In the genomic region with DNA sequence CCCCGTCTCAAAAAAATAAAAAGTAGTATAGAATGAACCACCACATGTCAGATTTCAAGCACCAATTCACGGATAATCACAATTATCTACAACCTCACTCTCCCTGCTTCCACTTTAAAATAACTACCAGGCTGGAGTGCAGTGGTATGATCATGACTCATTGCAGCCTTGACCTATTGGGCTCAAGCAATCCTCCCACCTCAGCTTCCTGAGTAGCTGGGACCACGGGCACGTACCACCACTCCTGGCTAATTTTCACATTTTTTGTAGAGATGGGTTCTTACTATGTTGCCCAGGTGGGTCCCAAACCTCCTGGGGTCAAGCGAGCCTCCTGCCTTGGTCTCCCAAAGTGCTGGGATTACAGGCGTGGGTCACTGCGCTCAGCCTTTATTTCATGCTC, we compare ENCODE assay signal across 10 cellular contexts. TPM values are rescaled to one million over a fixed set of nuclear protein-coding genes. Genes with fewer than 3 reads are reported as not detected.
DNase-seq lines count a peak whose midpoint lies in the region; ATAC-seq and TF ChIP-seq lines count a peak whose summit lies in the region.
"Had no signal": no experiment of that assay in that cellular context is flagged by ENCODE, and none has a peak within 500 bp of the region (broad histone marks: within the 10 kb centered on the region; RNA-seq: fewer than 3 reads in every experiment).

No MANE protein-coding gene starts in this region.

- in situ Hi-C loops in GM23248 (cut with MboI), result loop anchor here (10.0 kb wide), 1 partner anchor 326 kb away; no protein-coding TSS in a partner anchor

- intact Hi-C loops in prostate gland (cut with DNase I), result loop anchor here (10.0 kb wide), 1 partner anchor 184 kb away; a partner anchor contains a TSS

- H3K27me3 ChIP-seq in GM23248 (replicated peaks; ENCODE audit: insufficient read depth) (no peaks in the 10 kb centered on the region), SJSA1 (replicated peaks) (no peaks in the 10 kb centered on the region), fibroblast of lung (ENCODE audit: control insufficient read depth, insufficient read depth, low read length) (no peaks in the 10 kb centered on the region), prostate gland (replicated peaks; ENCODE audit: insufficient read depth) (no peaks in the 10 kb centered on the region)

- H3K9me3 Mint-ChIP-seq in stimulated activated naive B cell treated with anti-CD40 and anti-IgM and Interleukin-4, amounts not matched to agents 10 μg/mL and 1 μg/mL and 100 μg/mL, for 72 hours, result peaks cover 0 to under 1% of the 10 kb centered on the region in 2 donors

- H2AFZ ChIP-seq in GM23248 (no peak overlapping the region), fibroblast of lung (ENCODE audit: low read length) (no peak overlapping the region)

- peaks cover 59% of the 10 kb centered on the region for H3F3A ChIP-seq in GM23248 (ENCODE audit: insufficient read depth)

- ATAC-seq in stimulated activated naive B cell treated with anti-CD40 and anti-IgM and Interleukin-4, amounts not matched to agents 10 μg/mL and 1 μg/mL and 100 μg/mL, for 72 hours (replicated peaks), result peak; percentile 44 to 45
- ATAC-seq in HG03097 (IDR thresholded peaks at IDR 0.05; ENCODE audit: low FRiP score, unreplicated experiment) (no peak), HG03139 (IDR thresholded peaks at IDR 0.05; ENCODE audit: unreplicated experiment) (no peak), GM21786 (IDR thresholded peaks at IDR 0.05; ENCODE audit: unreplicated experiment) (no peak)
- ATAC-seq: activated CD8-positive, alpha-beta memory T cell treated with anti-CD3 and anti-CD28 coated beads, Interleukin-2, amount 10 ng/mL, durations not matched to agents 7 days and 5 days had no signal

- H3K9me3 ChIP-seq in GM23248 (ENCODE audit: low read depth) (no peaks in the 10 kb centered on the region), SJSA1 (replicated peaks) (no peaks in the 10 kb centered on the region), fibroblast of lung (ENCODE audit: control insufficient read depth, insufficient read depth, low read depth, low read length) (no peaks in the 10 kb centered on the region), prostate gland (no peaks in the 10 kb centered on the region)

- TF ChIP-seq CTCF in fibroblast of lung (conservative IDR thresholded peaks at IDR 0.05 in 1 of 2, IDR thresholded peaks at IDR 0.05 in 1 of 2; ENCODE audit: low read depth in 1 of 2, low read length in 2 of 2) (no peak), prostate gland (IDR thresholded peaks at IDR 0.05) (no peak)

- H3K4me3 ChIP-seq in GM23248 (no peak overlapping the region), SJSA1 (no peak overlapping the region), fibroblast of lung (replicated peaks in 1 of 4; ENCODE audit: control extremely low read depth in 1 of 4, insufficient read depth in 1 of 4, low read depth in 3 of 4, low read length in 4 of 4) (no peak overlapping the region), prostate gland (no peak overlapping the region)

- no peak overlapping the region for H3K27ac Mint-ChIP-seq in stimulated activated naive B cell treated with anti-CD40 and anti-IgM and Interleukin-4, amounts not matched to agents 10 μg/mL and 1 μg/mL and 100 μg/mL, for 72 hours

- DNase-seq in GM23248 (peak; percentile 67), SJSA1 (ENCODE audit: low read depth in 1 of 2, low spot score in 2 of 2) (no peak), fibroblast of lung (ENCODE audit: low read depth in 2 of 2) (peak; percentile 57 to 76), prostate gland (ENCODE audit: low spot score) (no peak)
- DNase-seq in stimulated activated naive B cell treated with anti-CD40 and anti-IgM and Interleukin-4, amounts not matched to agents 10 μg/mL and 1 μg/mL and 100 μg/mL, for 72 hours, result no peak
- DNase-seq: activated CD8-positive, alpha-beta memory T cell treated with anti-CD3 and anti-CD28 coated beads, Interleukin-2, amount 10 ng/mL, durations not matched to agents 7 days and 5 days had no signal

- peaks cover 54% of the 10 kb centered on the region for H3K4me1 ChIP-seq in GM23248 (ENCODE audit: insufficient read depth)
- peaks cover 29% of the 10 kb centered on the region for H3K4me1 ChIP-seq in SJSA1 (replicated peaks)
- peaks cover 15% of the 10 kb centered on the region for H3K4me1 ChIP-seq in fibroblast of lung (ENCODE audit: control insufficient read depth, extremely low read depth, insufficient read depth, low read length)
- H3K4me1 ChIP-seq in prostate gland (replicated peaks), result peaks cover 10% of the 10 kb centered on the region

- peaks cover 49 to 76% of the 10 kb centered on the region in 2 donors for H3K36me3 Mint-ChIP-seq in stimulated activated naive B cell treated with anti-CD40 and anti-IgM and Interleukin-4, amounts not matched to agents 10 μg/mL and 1 μg/mL and 100 μg/mL, for 72 hours

- WGBS in GM23248 (ENCODE audit: low coverage in 1 of 2, low lambda C conversion rate in 2 of 2, missing lambda C conversion rate in 2 of 2), 2 experiments, result 63 to 70% methylated on average over 7 of the region's 7 CpGs
- 90% methylated on average over 7 of the region's 7 CpGs for WGBS in prostate gland

- H3K79me2 ChIP-seq in GM23248 (ENCODE audit: insufficient read depth) (peaks cover 15% of the 10 kb centered on the region; the same call in 1 of the 2 replicates), fibroblast of lung (ENCODE audit: control insufficient read depth, insufficient read depth, low read length) (no peaks in the 10 kb centered on the region)

- H3K9me2 ChIP-seq in GM23248 (ENCODE audit: insufficient read depth), result no peaks in the 10 kb centered on the region

- H3K36me3 ChIP-seq in GM23248 (ENCODE audit: low read depth) (peaks cover 30% of the 10 kb centered on the region), SJSA1 (peaks cover 63% of the 10 kb centered on the region), fibroblast of lung (ENCODE audit: control insufficient read depth, insufficient read depth, low read length) (peaks cover 5% of the 10 kb centered on the region), prostate gland (no peaks in the 10 kb centered on the region)

- H4K20me1 ChIP-seq in GM23248 (ENCODE audit: insufficient read depth), result no peaks in the 10 kb centered on the region
- no peaks in the 10 kb centered on the region for H4K20me1 ChIP-seq in fibroblast of lung (ENCODE audit: control insufficient read depth, extremely low read depth, insufficient read depth, low read length)

- no peaks in the 10 kb centered on the region for H3K27me3 Mint-ChIP-seq in stimulated activated naive B cell treated with anti-CD40 and anti-IgM and Interleukin-4, amounts not matched to agents 10 μg/mL and 1 μg/mL and 100 μg/mL, for 72 hours
- H3K27me3 Mint-ChIP-seq: activated CD8-positive, alpha-beta memory T cell treated with anti-CD3 and anti-CD28 coated beads, Interleukin-2, amount 10 ng/mL, durations not matched to agents 7 days and 5 days had no signal

- TF ChIP-seq POLR2A in prostate gland (IDR thresholded peaks at IDR 0.05), result no peak

- peak overlapping the region in 1 of 2 donors; percentile 14 for H3K4me3 Mint-ChIP-seq in stimulated activated naive B cell treated with anti-CD40 and anti-IgM and Interleukin-4, amounts not matched to agents 10 μg/mL and 1 μg/mL and 100 μg/mL, for 72 hours
- H3K4me3 Mint-ChIP-seq: activated CD8-positive, alpha-beta memory T cell treated with anti-CD3 and anti-CD28 coated beads, Interleukin-2, amount 10 ng/mL, durations not matched to agents 7 days and 5 days had no signal

- H3K27ac ChIP-seq in GM23248 (peak overlapping the region; percentile 98), SJSA1 (peak overlapping the region; percentile 76), fibroblast of lung (ENCODE audit: insufficient read depth, low read length) (peak overlapping the region; percentile 40), prostate gland (peak overlapping the region in 1 of 2 donors; percentile 15)

- peaks cover 15 to 25% of the 10 kb centered on the region in 2 donors for H3K4me1 Mint-ChIP-seq in stimulated activated naive B cell treated with anti-CD40 and anti-IgM and Interleukin-4, amounts not matched to agents 10 μg/mL and 1 μg/mL and 100 μg/mL, for 72 hours

- H3K4me2 ChIP-seq in GM23248 (ENCODE audit: unreplicated experiment) (peak overlapping the region; percentile 35), fibroblast of lung (ENCODE audit: extremely low read depth, insufficient read depth, low read length) (no peak overlapping the region)

- peak overlapping the region; percentile 81; the same call in 1 of the 2 replicates for H3K9ac ChIP-seq in GM23248
- no peak overlapping the region for H3K9ac ChIP-seq in fibroblast of lung (ENCODE audit: insufficient read depth, low read length)

RNA-seq across cellular contexts. Expression of a gene that starts 38.1 kb away (rescaled TPM):
- not detected in 2 replicates for total RNA-seq in GM23248 (2014; rRNA removed; shearing (Covaris generic))
- polyA plus RNA-seq in GM23248 (2016; fragmentation: Nextera tagmentation; extraction: Ambion mirVana) (0.10 and 0.25 TPM in 2 replicates), fibroblast of lung (not detected in 2 replicates)
- not detected in 2 replicates for total RNA-seq in SJSA1 (2014; rRNA removed; shearing (Covaris generic))
- total RNA-seq in fibroblast of lung (not detected in 2 replicates), prostate gland (1 to 10 TPM in 1 of 2 donors, not detected in 1; 6.0 TPM)
- polyA plus RNA-seq in fibroblast of lung (2012), result 0.12 TPM in 1 of 2 replicates, not detected in the other
- polyA minus RNA-seq in fibroblast of lung (ENCODE audit: low replicate concordance), result 0.98 TPM in 1 of 2 replicates, not detected in the other
- total RNA-seq: activated CD8-positive, alpha-beta memory T cell treated with anti-CD3 and anti-CD28 coated beads, Interleukin-2, amount 10 ng/mL, durations not matched to agents 7 days and 5 days; myocyte had no signal

Comparison
In these comparisons a context has a peak if more than half of its experiments do, and no peak if none do; other contexts are left out.
1. DNase-seq: peak in GM23248 (single experiment) and fibroblast of lung (2 of 2); none in SJSA1 (0 of 2), stimulated activated naive B cell treated with anti-CD40 and anti-IgM and Interleukin-4, amounts not matched to agents 10 μg/mL and 1 μg/mL and 100 μg/mL, for 72 hours (single experiment) and prostate gland (single experiment).
2. ATAC-seq: peak in stimulated activated naive B cell treated with anti-CD40 and anti-IgM and Interleukin-4, amounts not matched to agents 10 μg/mL and 1 μg/mL and 100 μg/mL, for 72 hours (2 of 2); none in HG03097 (single experiment), HG03139 (single experiment) and GM21786 (single experiment).